In the genomic region with DNA sequence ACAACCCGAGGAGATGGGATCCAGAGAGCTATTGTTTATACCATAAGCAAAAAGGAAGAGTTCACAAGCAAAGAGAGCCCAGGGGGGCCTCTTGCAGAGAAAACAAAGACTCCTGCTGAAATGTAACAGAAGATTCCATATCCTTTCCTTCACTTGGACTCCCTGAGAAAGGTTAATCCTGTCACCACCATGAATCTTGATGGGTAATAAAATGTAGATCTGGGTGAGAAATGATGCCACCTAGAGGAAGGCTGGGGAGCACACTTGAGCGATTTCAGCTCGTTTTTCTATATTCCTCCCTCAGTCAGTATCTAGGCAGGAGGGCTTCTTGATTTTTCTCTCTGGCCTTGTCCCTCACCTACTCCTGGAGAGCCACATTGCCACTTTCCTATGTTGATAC, we compare ENCODE assay signal across 8 cellular contexts. TPM values are rescaled to one million over a fixed set of nuclear protein-coding genes. Genes with fewer than 3 reads are reported as not detected.
A peak's percentile ranks its signal among the peaks of the same experiment; 100 is the strongest.
DNase-seq lines count a peak whose midpoint lies in the region; ATAC-seq and TF ChIP-seq lines count a peak whose summit lies in the region.

No MANE protein-coding gene starts in this region.

- H3K4me1 Mint-ChIP-seq in endodermal cell = peaks cover 20% of the 10 kb centered on the region

- H3K4me1 ChIP-seq in cardiac muscle cell (ENCODE audit: low read depth) (no peaks in the 10 kb centered on the region), endodermal cell (ENCODE audit: control insufficient read depth, insufficient read depth, low read length) (no peaks in the 10 kb centered on the region), spleen (no peaks in the 10 kb centered on the region)

- H3K9me3 ChIP-seq in cardiac muscle cell (ENCODE audit: low read depth) (no peaks in the 10 kb centered on the region), endodermal cell (ENCODE audit: control insufficient read depth, low read length) (no peaks in the 10 kb centered on the region), spleen (no peaks in the 10 kb centered on the region)

- 45% methylated on average over 3 of the region's 3 CpGs; no CpG with 5 or more reads in 1 of the 2 experiments for WGBS in endodermal cell (ENCODE audit: insufficient coverage in 1 of 2, insufficient read length in 1 of 2), 2 experiments
- 26 to 40% (median 32%) methylated on average over 3 of the region's 3 CpGs for WGBS in spleen, 5 donors

- H3K9me3 Mint-ChIP-seq in endodermal cell = peaks cover 4% of the 10 kb centered on the region

- H3K36me3 ChIP-seq in cardiac muscle cell = no peaks in the 10 kb centered on the region
- H3K36me3 ChIP-seq in endodermal cell (ENCODE audit: control insufficient read depth, insufficient read depth, low read length) = no peaks in the 10 kb centered on the region
- peaks cover 0 to 7% (median 0%) of the 10 kb centered on the region in 6 donors for H3K36me3 ChIP-seq in spleen

- ATAC-seq in left ventricle myocardium superior = no peak

- H3K27me3 ChIP-seq in cardiac muscle cell (no peaks in the 10 kb centered on the region), endodermal cell (ENCODE audit: control insufficient read depth, insufficient read depth, low read length, poor library complexity, severe bottlenecking) (no peaks in the 10 kb centered on the region), spleen (replicated peaks in 1 of 7) (no peaks in the 10 kb centered on the region)

- H3K27ac ChIP-seq in cardiac muscle cell = no peak overlapping the region
- H3K27ac ChIP-seq in endodermal cell (ENCODE audit: low read depth, low read length) = no peak overlapping the region
- no peak overlapping the region for H3K27ac ChIP-seq in spleen

- H3K4me3 ChIP-seq in cardiac muscle cell (no peak overlapping the region), NB4 (ENCODE audit: low read depth, low read length) (no peak overlapping the region), endodermal cell (ENCODE audit: low read length) (no peak overlapping the region), spleen (no peak overlapping the region)

- no peak overlapping the region for H3K4me3 Mint-ChIP-seq in endodermal cell

- DNase-seq in cardiac muscle cell (ENCODE audit: low read depth in 1 of 2, low spot score in 1 of 2) (peak; percentile 36 to 41), left ventricle myocardium superior (no peak), NB4 (ENCODE audit: low read depth) (peak; percentile 50), endodermal cell (peak; percentile 67), spleen (no peak), ureter (ENCODE audit: low spot score) (no peak), pons (ENCODE audit: low spot score) (no peak), NCI-H345 treated with DMSO at 0.1 percent for 48 hours (lab: John Stamatoyannopoulos, UW; ENCODE audit: unreplicated experiment) (no peak)

- peak; percentile 57 for TF ChIP-seq CTCF in cardiac muscle cell (IDR thresholded peaks at IDR 0.05; ENCODE audit: low read depth, low read length)
- peak; percentile 40 for TF ChIP-seq CTCF in NB4 (IDR thresholded peaks at IDR 0.05; ENCODE audit: low read depth, low read length)
- TF ChIP-seq CTCF in endodermal cell (conservative IDR thresholded peaks at IDR 0.05) = peak; percentile 83
- peak in 6 of 11 experiments; percentile 24 to 54 (median 38) for TF ChIP-seq CTCF in spleen (IDR thresholded peaks at IDR 0.05 in 8 of 11, conservative IDR thresholded peaks at IDR 0.05 in 3 of 11)

- TF ChIP-seq POLR2A in NB4 (IDR thresholded peaks at IDR 0.05; ENCODE audit: extremely low read depth, insufficient read length) (no peak), spleen (IDR thresholded peaks at IDR 0.05) (no peak)

- intact Hi-C loops in left ventricle myocardium superior (cut with micrococcal nuclease) (no loop called here), spleen (cut with DNase I; ENCODE audit: low total_unique reads) (no loop called here)

- H3K36me3 Mint-ChIP-seq in endodermal cell (ENCODE audit: low read depth) = peaks cover 12% of the 10 kb centered on the region

- peaks cover 35% of the 10 kb centered on the region for H3K27me3 Mint-ChIP-seq in endodermal cell (ENCODE audit: insufficient read depth)

- H3K27ac Mint-ChIP-seq in endodermal cell = no peak overlapping the region

- no peak overlapping the region for H3K9ac ChIP-seq in endodermal cell (ENCODE audit: extremely low read depth, low read length, poor library complexity, severe bottlenecking)

RNA-seq across cellular contexts. Expression of gene KCNE5, which starts 10.2 kb away (rescaled TPM):
- 0.92 and 0.99 TPM in 2 replicates for total RNA-seq in cardiac muscle cell
- 0.33 and 0.46 TPM in 2 replicates for polyA plus RNA-seq in cardiac muscle cell
- total RNA-seq in left ventricle myocardium superior = not detected
- 1 to 10 TPM; 2.4 to 4.6 TPM for total RNA-seq in endodermal cell
- polyA plus RNA-seq in endodermal cell (2013, experiment 1 of 2) = 0.64 TPM
- 1.2 TPM for polyA plus RNA-seq in endodermal cell (2013, experiment 2 of 2)
- under 1 TPM in 6 of 7 donors, not detected in 1; 0.33 to 0.94 (median 0.59) TPM for total RNA-seq in spleen
- polyA plus RNA-seq in spleen = under 1 TPM; 0.08 to 0.16 (median 0.13) TPM
- total RNA-seq in ureter = 0.26 TPM

Comparison
In these comparisons a context has a peak if more than half of its experiments do, and no peak if none do; other contexts are left out.
1. DNase-seq: peak in cardiac muscle cell (2 of 2), NB4 (single experiment) and endodermal cell (single experiment); none in left ventricle myocardium superior (single experiment), spleen (single experiment), ureter (single experiment), pons (single experiment) and NCI-H345 treated with DMSO at 0.1 percent for 48 hours (single experiment).
2. Peak in every context shown above with its lines, with median percentiles within 50 percentile points of each other: CTCF ChIP-seq.